In genomic region chr11:96156379-96156722, GRCh38 we compare ENCODE assay signal across 9 cellular contexts.
DNase-seq lines count a peak whose midpoint lies in the region; ATAC-seq and TF ChIP-seq lines count a peak whose summit lies in the region.
"Had no signal": no experiment of that assay in that cellular context is flagged by ENCODE, and none has a peak within 500 bp of the region (broad histone marks: within the 10 kb centered on the region; RNA-seq: fewer than 3 reads in every experiment).

No MANE protein-coding gene starts in this region.

- H3K4me3 Mint-ChIP-seq in activated T-cell treated with anti-CD3 and anti-CD28 coated beads, Interleukin-2, amount 50 U/mL, for 4 hours: peak overlapping the region; percentile 23
- H3K4me3 Mint-ChIP-seq in mesothelial cell of epicardium: peak overlapping the region; percentile 8

- H3K4me3 ChIP-seq in upper lobe of left lung: peak overlapping the region in 1 of 4 donors; percentile 2

- H3K4me1 ChIP-seq in upper lobe of left lung: peaks cover 29 to 39% (median 37%) of the 10 kb centered on the region in 4 donors

- TF ChIP-seq EP300 in upper lobe of left lung (IDR thresholded peaks at IDR 0.05): no peak

- peak overlapping the region; percentile 74 for H3K27ac ChIP-seq in caudate nucleus (ENCODE audit: low read depth, low read length)
- H3K27ac ChIP-seq in upper lobe of left lung: peak overlapping the region; percentile 75 to 88 (median 81)
- H3K27ac ChIP-seq: C4-2B had no signal

- no peak for DNase-seq in activated T-cell treated with anti-CD3 and anti-CD28 coated beads, Interleukin-2, amount 50 U/mL, for 4 hours
- no peak for DNase-seq in activated T-cell treated with anti-CD3 and anti-CD28 coated beads, Interleukin-2, amount 50 U/mL, for 1 hour
- DNase-seq in caudate nucleus (lab: John Stamatoyannopoulos, UW): no peak
- DNase-seq in mesothelial cell of epicardium (ENCODE audit: low spot score in 2 of 2, unreplicated experiment in 2 of 2): no peak
- DNase-seq in upper lobe of left lung: no peak
- DNase-seq in COLO829 (ENCODE audit: low spot score): no peak
- DNase-seq in NK-92 treated with Interleukin-12 subunit alpha and Interleukin-12 subunit beta, amount 100 ng/mL, for 24 hours (lab: John Stamatoyannopoulos, UW): no peak

- TF ChIP-seq POLR2A in upper lobe of left lung (IDR thresholded peaks at IDR 0.05): peak in 1 of 4 donors; percentile 22

- no peaks in the 10 kb centered on the region for H3K36me3 ChIP-seq in upper lobe of left lung

- 34 to 40% methylated on average over 3 of the region's 3 CpGs for WGBS in upper lobe of left lung, 2 donors

- H3K27me3 Mint-ChIP-seq in activated T-cell treated with anti-CD3 and anti-CD28 coated beads, Interleukin-2, amount 50 U/mL, for 4 hours (ENCODE audit: low read depth): no peaks in the 10 kb centered on the region
- no peaks in the 10 kb centered on the region for H3K27me3 Mint-ChIP-seq in mesothelial cell of epicardium (ENCODE audit: low read depth)

- H3K9me3 ChIP-seq in upper lobe of left lung: no peaks in the 10 kb centered on the region

- peaks cover 59% of the 10 kb centered on the region for H3K4me1 Mint-ChIP-seq in activated T-cell treated with anti-CD3 and anti-CD28 coated beads, Interleukin-2, amount 50 U/mL, for 4 hours (ENCODE audit: low read depth)
- H3K4me1 Mint-ChIP-seq in mesothelial cell of epicardium: peaks cover 61% of the 10 kb centered on the region

- peaks cover 7% of the 10 kb centered on the region for H3K36me3 Mint-ChIP-seq in activated T-cell treated with anti-CD3 and anti-CD28 coated beads, Interleukin-2, amount 50 U/mL, for 4 hours (ENCODE audit: insufficient read depth)
- H3K36me3 Mint-ChIP-seq in mesothelial cell of epicardium: no peaks in the 10 kb centered on the region

- no peaks in the 10 kb centered on the region for H3K27me3 ChIP-seq in upper lobe of left lung

- TF ChIP-seq CTCF in mesothelial cell of epicardium (IDR thresholded peaks at IDR 0.05; ENCODE audit: unreplicated experiment) (no peak), upper lobe of left lung (IDR thresholded peaks at IDR 0.05) (no peak)

- H3K27ac Mint-ChIP-seq in mesothelial cell of epicardium: peak overlapping the region; percentile 97

- ATAC-seq in activated T-cell treated with anti-CD3 and anti-CD28 coated beads, Interleukin-2, amount 50 U/mL, for 4 hours: no peak
- ATAC-seq in upper lobe of left lung (ENCODE audit: low FRiP score in 2 of 2) (peak; percentile 34 to 73), HG02840 (IDR thresholded peaks at IDR 0.05; ENCODE audit: low FRiP score, unreplicated experiment) (no peak)

- no peaks in the 10 kb centered on the region for H3K9me3 Mint-ChIP-seq in activated T-cell treated with anti-CD3 and anti-CD28 coated beads, Interleukin-2, amount 50 U/mL, for 4 hours
- no peaks in the 10 kb centered on the region for H3K9me3 Mint-ChIP-seq in mesothelial cell of epicardium

Comparison
In these comparisons a context has a peak if more than half of its experiments do, and no peak if none do; other contexts are left out.
1. ATAC-seq: peak in upper lobe of left lung (2 of 2); none in activated T-cell treated with anti-CD3 and anti-CD28 coated beads, Interleukin-2, amount 50 U/mL, for 4 hours (0 of 2) and HG02840 (single experiment).